In genomic region chr9:16628421-16628820, GRCh38 we compare ENCODE assay signal across 1 cellular context.
TF ChIP-seq lines count a peak whose summit lies in the region.

No MANE protein-coding gene starts in this region.

TF ChIP-seq in H1, 55 proteins besides CTCF, POLR2A, EP300 and RAD21 (continued from another document):
- TF ChIP-seq NANOG (IDR thresholded peaks at IDR 0.05; ENCODE audit: insufficient read depth, low read depth, low read length, poor library complexity, severe bottlenecking) (no peak), MAX (IDR thresholded peaks at IDR 0.05) (no peak), SRF (IDR thresholded peaks at IDR 0.05; ENCODE audit: low read depth, low read length) (no peak), NRF1 (IDR thresholded peaks at IDR 0.05; ENCODE audit: low read depth, low read length) (no peak)
